ENCODE assay signal across 16 cellular contexts in genomic region chr1:53548031-53548491, GRCh38.
DNase-seq lines count a peak whose midpoint lies in the region; ATAC-seq and TF ChIP-seq lines count a peak whose summit lies in the region.
"Had no signal": no experiment of that assay in that cellular context is flagged by ENCODE, and none has a peak within 500 bp of the region (broad histone marks: within the 10 kb centered on the region; RNA-seq: fewer than 3 reads in every experiment).

No MANE protein-coding gene starts in this region.

- TF ChIP-seq CTCF in right atrium auricular region (IDR thresholded peaks at IDR 0.05) (no peak), WTC11 (IDR thresholded peaks at IDR 0.05) (no peak), upper lobe of right lung (IDR thresholded peaks at IDR 0.05) (no peak)

- H3K9me3 ChIP-seq in right atrium auricular region (no peaks in the 10 kb centered on the region), upper lobe of right lung (no peaks in the 10 kb centered on the region)
- H3K9me3 ChIP-seq: colonic mucosa, neutrophil, suprapubic skin had no signal

- no peak overlapping the region for H3K4me3 ChIP-seq in right atrium auricular region
- no peak overlapping the region for H3K4me3 ChIP-seq in upper lobe of right lung
- H3K4me3 ChIP-seq: colonic mucosa, suprapubic skin had no signal

- H3K27me3 Mint-ChIP-seq in WTC11 (ENCODE audit: low read depth): no peaks in the 10 kb centered on the region

- intact Hi-C loops in Right ventricle myocardium inferior (cut with DNase I) (no loop called here), upper lobe of right lung (cut with DNase I) (no loop called here)

- no peak for ATAC-seq in Right ventricle myocardium inferior
- no peak for ATAC-seq in WTC11
- ATAC-seq in upper lobe of right lung: no peak

- no peaks in the 10 kb centered on the region for H3K36me3 Mint-ChIP-seq in WTC11

- in situ Hi-C loops in ACHN (cut with HindIII; ENCODE audit: low pct_ligation_motif_present, low pct_unique_long_range_greater_than_20kb, low sequenced_read_pairs): no loop called here

- DNase-seq in Right ventricle myocardium inferior (ENCODE audit: missing footprints) (peak; percentile 43), right atrium auricular region (ENCODE audit: low spot score) (no peak), WTC11 (ENCODE audit: low spot score) (peak; percentile 10), left kidney (ENCODE audit: low read depth, low spot score) (peak; percentile 38), upper lobe of right lung (peak; percentile 55), occipital lobe (lab: John Stamatoyannopoulos, UW) (no peak), ACHN (no peak)
- DNase-seq: brain microvascular endothelial cell; colonic mucosa; NCI-H1092 treated with DMSO at 0.1 percent for 48 hours; NK-92 treated with Interleukin-12 subunit alpha and Interleukin-12 subunit beta, amount 100 ng/mL, for 24 hours; retina; RPMI8226; SW 1271 had no signal

- no peak overlapping the region for H3K27ac Mint-ChIP-seq in WTC11

- H3K4me1 ChIP-seq in right atrium auricular region (peaks cover 0 to 9% of the 10 kb centered on the region in 2 donors), upper lobe of right lung (peaks cover 8% of the 10 kb centered on the region)
- H3K4me1 ChIP-seq: colonic mucosa had no signal

- CTCF ChIA-PET in WTC11 (lab: Charles Lee): interaction anchor here (1.3 kb wide), 1 partner anchor 29 kb away, joined by 3 read pairs; no protein-coding TSS in a partner anchor

- no peaks in the 10 kb centered on the region for H3K36me3 ChIP-seq in right atrium auricular region
- no peaks in the 10 kb centered on the region for H3K36me3 ChIP-seq in upper lobe of right lung
- H3K36me3 ChIP-seq: brain microvascular endothelial cell, colonic mucosa, neutrophil, suprapubic skin had no signal

- no peak overlapping the region for H3K4me3 Mint-ChIP-seq in WTC11

- POLR2A ChIA-PET in WTC11 (lab: Charles Lee): no interaction called here

- H3K27ac ChIP-seq in right atrium auricular region (no peak overlapping the region), upper lobe of right lung (no peak overlapping the region)
- H3K27ac ChIP-seq: brain microvascular endothelial cell, colonic mucosa, neutrophil, suprapubic skin had no signal

- H3K27me3 ChIP-seq in right atrium auricular region: no peaks in the 10 kb centered on the region
- no peaks in the 10 kb centered on the region for H3K27me3 ChIP-seq in upper lobe of right lung
- H3K27me3 ChIP-seq: brain microvascular endothelial cell, colonic mucosa, neutrophil, suprapubic skin had no signal

- peaks cover 12% of the 10 kb centered on the region for H3K4me1 Mint-ChIP-seq in WTC11

- no peaks in the 10 kb centered on the region for H3K9me3 Mint-ChIP-seq in WTC11

TF ChIP-seq in WTC11, 78 proteins besides CTCF, POLR2A, EP300 and RAD21 (continues in another document):
- TF ChIP-seq NFE2L1 (CRISPR knock-in tag; IDR thresholded peaks at IDR 0.05) (no peak), GABPB1 (CRISPR knock-in tag; IDR thresholded peaks at IDR 0.05) (no peak), ZNF263 (CRISPR knock-in tag; IDR thresholded peaks at IDR 0.05; ENCODE audit: low read depth) (no peak), NR2C2 (CRISPR knock-in tag; IDR thresholded peaks at IDR 0.05) (no peak), MLX (CRISPR knock-in tag; IDR thresholded peaks at IDR 0.05) (no peak), AR (CRISPR knock-in tag; IDR thresholded peaks at IDR 0.05) (no peak), HMGA2 (CRISPR knock-in tag; IDR thresholded peaks at IDR 0.05) (no peak), ARID4B (CRISPR knock-in tag; IDR thresholded peaks at IDR 0.05; ENCODE audit: borderline replicate concordance) (no peak), IRF1 (CRISPR knock-in tag; IDR thresholded peaks at IDR 0.05) (no peak), SP1 (CRISPR knock-in tag; conservative IDR thresholded peaks at IDR 0.05) (no peak), OVOL2 (CRISPR knock-in tag; IDR thresholded peaks at IDR 0.05; ENCODE audit: borderline replicate concordance) (no peak), ZNF232 (CRISPR knock-in tag; IDR thresholded peaks at IDR 0.05) (no peak), ATF2 (CRISPR knock-in tag; IDR thresholded peaks at IDR 0.05; ENCODE audit: borderline replicate concordance, low read depth) (no peak)

Comparison
In these comparisons a context has a peak if more than half of its experiments do, and no peak if none do; other contexts are left out.
1. DNase-seq: peak in Right ventricle myocardium inferior (single experiment), WTC11 (single experiment), left kidney (single experiment) and upper lobe of right lung (single experiment); none in right atrium auricular region (single experiment), occipital lobe (single experiment) and ACHN (single experiment).